17 cellular contexts compared by ENCODE assay signal in genomic region chr3:108822167-108822897, GRCh38. TPM values are rescaled to one million over a fixed set of nuclear protein-coding genes. Genes with fewer than 3 reads are reported as not detected.
DNase-seq lines count a peak whose midpoint lies in the region; ATAC-seq and TF ChIP-seq lines count a peak whose summit lies in the region.
"Had no signal": no experiment of that assay in that cellular context is flagged by ENCODE, and none has a peak within 500 bp of the region (broad histone marks: within the 10 kb centered on the region; RNA-seq: fewer than 3 reads in every experiment).

Gene TRAT1 (plus strand): TSS chr3:108822786. CDS start chr3:108822928, 142 bp downstream.

- peaks cover 29% of the 10 kb centered on the region for H3K36me3 Mint-ChIP-seq in activated T-helper 17 cell treated with anti-CD3 and anti-CD28 coated beads, Interleukin-2, amount 50 U/mL, for 72 hours (ENCODE audit: low read depth)
- H3K36me3 Mint-ChIP-seq in nephron progenitor cell (ENCODE audit: low read depth) = no peaks in the 10 kb centered on the region

- DNase-seq in activated CD8-positive, alpha-beta memory T cell treated with anti-CD3 and anti-CD28 coated beads, Interleukin-2, amount 50 U/mL, for 4 hours = no peak
- DNase-seq in nephron progenitor cell (no peak), GDM1 (lab: John Stamatoyannopoulos, UW) (no peak), AG08396 (ENCODE audit: low spot score) (no peak), thyroid gland (no peak)
- DNase-seq: activated CD4-positive, alpha-beta T cell treated with anti-CD3 and anti-CD28 coated beads for 1 hour; adrenal gland; cerebellar nuclear complex; NCI-H1105; ovary; stimulated activated naive CD4-positive, alpha-beta T cell treated with Interleukin-2 at 50 U/mL for 16 hours had no signal

- H3K36me3 ChIP-seq in thyroid gland = no peaks in the 10 kb centered on the region
- H3K36me3 ChIP-seq: adrenal gland, ovary had no signal

- H3K27ac ChIP-seq in thyroid gland = no peak within 1 kb of the TSS
- H3K27ac ChIP-seq: A549, adrenal gland, epithelial cell of prostate, ovary had no signal

- no peak for TF ChIP-seq CTCF in nephron progenitor cell (IDR thresholded peaks at IDR 0.05)
- TF ChIP-seq CTCF in thyroid gland (IDR thresholded peaks at IDR 0.05) = no peak

- POLR2A ChIA-PET in activated CD8-positive, alpha-beta memory T cell treated with anti-CD3 and anti-CD28 coated beads for 36 hours (lab: Charles Lee) = no interaction called here

- no peak for TF ChIP-seq POLR2A in thyroid gland (IDR thresholded peaks at IDR 0.05)

- H3K9me3 ChIP-seq in thyroid gland = no peaks in the 10 kb centered on the region
- H3K9me3 ChIP-seq: A549, adrenal gland, ovary had no signal

- no peaks in the 10 kb centered on the region for H3K9me3 Mint-ChIP-seq in activated T-helper 17 cell treated with anti-CD3 and anti-CD28 coated beads, Interleukin-2, amount 50 U/mL, for 72 hours
- H3K9me3 Mint-ChIP-seq in nephron progenitor cell = no peaks in the 10 kb centered on the region

- no peaks in the 10 kb centered on the region for H3K27me3 Mint-ChIP-seq in activated T-helper 17 cell treated with anti-CD3 and anti-CD28 coated beads, Interleukin-2, amount 50 U/mL, for 72 hours
- no peaks in the 10 kb centered on the region for H3K27me3 Mint-ChIP-seq in nephron progenitor cell (ENCODE audit: low read depth, poor library complexity)

- no peaks in the 10 kb centered on the region for H3K4me1 ChIP-seq in thyroid gland
- H3K4me1 ChIP-seq: A549, adrenal gland had no signal

- no peaks in the 10 kb centered on the region for H3K27me3 ChIP-seq in thyroid gland
- H3K27me3 ChIP-seq: adrenal gland, ovary had no signal

- H3K4me1 Mint-ChIP-seq in activated T-helper 17 cell treated with anti-CD3 and anti-CD28 coated beads, Interleukin-2, amount 50 U/mL, for 72 hours = peaks cover 30% of the 10 kb centered on the region
- no peaks in the 10 kb centered on the region for H3K4me1 Mint-ChIP-seq in nephron progenitor cell

- H3K4me3 ChIP-seq in thyroid gland (replicated peaks in 1 of 3) = no peak within 1 kb of the TSS
- H3K4me3 ChIP-seq: A549, adrenal gland, ovary had no signal

- intact Hi-C loops in thyroid gland (cut with DNase I) = no loop called here

- 64 to 70% methylated on average over 5 of the region's 5 CpGs for WGBS in thyroid gland, 2 donors

- H3K27ac Mint-ChIP-seq in activated T-helper 17 cell treated with anti-CD3 and anti-CD28 coated beads, Interleukin-2, amount 50 U/mL, for 72 hours = peak within 1 kb of the TSS; percentile 98
- peak within 1 kb of the TSS; percentile 15 for H3K27ac Mint-ChIP-seq in nephron progenitor cell

- H3K4me3 Mint-ChIP-seq in activated T-helper 17 cell treated with anti-CD3 and anti-CD28 coated beads, Interleukin-2, amount 50 U/mL, for 72 hours = peak within 1 kb of the TSS; percentile 91
- H3K4me3 Mint-ChIP-seq in nephron progenitor cell = no peak within 1 kb of the TSS

- ATAC-seq in HG03565 (IDR thresholded peaks at IDR 0.05; ENCODE audit: unreplicated experiment) = peak; percentile 34
- ATAC-seq in activated T-helper 17 cell treated with anti-CD3 and anti-CD28 coated beads, Interleukin-2, amount 50 U/mL, for 72 hours (replicated peaks) = peak; percentile 42
- ATAC-seq: A549, Panc1 had no signal

- CTCF ChIA-PET in activated CD8-positive, alpha-beta memory T cell treated with anti-CD3 and anti-CD28 coated beads for 36 hours (lab: Charles Lee) = interaction anchor here (1.5 to 2.1 kb wide), 2 partner anchors 12 to 17 kb away, joined by 4 to 7 read pairs; no protein-coding TSS in a partner anchor

RNA-seq across cellular contexts. Expression of gene TRAT1, which starts in this region (rescaled TPM):
- 10 to 100 TPM; 21.7 to 23.5 TPM for total RNA-seq in activated CD8-positive, alpha-beta memory T cell treated with anti-CD3 and anti-CD28 coated beads for 36 hours
- total RNA-seq in activated T-helper 17 cell treated with anti-CD3 and anti-CD28 coated beads, Interleukin-2, amount 50 U/mL, for 72 hours = 10 to 100 TPM; 33.0 to 56.7 TPM
- total RNA-seq in thyroid gland = 1 to 10 TPM in 2 of 4 donors, under 1 TPM in 1, not detected in 1; 0.56 to 1.6 (median 1.3) TPM

Comparison
In these comparisons a context has a peak if more than half of its experiments do, and no peak if none do; other contexts are left out.
1. RNA of gene TRAT1 (total RNA-seq): 33.0 to 56.7 TPM in activated T-helper 17 cell treated with anti-CD3 and anti-CD28 coated beads, Interleukin-2, amount 50 U/mL, for 72 hours and 21.7 to 23.5 TPM in activated CD8-positive, alpha-beta memory T cell treated with anti-CD3 and anti-CD28 coated beads for 36 hours; 0.56 to 1.6 TPM in thyroid gland; every median in the first group is over 4 times any median in the second.